ENCODE assay signal across 20 cellular contexts in genomic region chr3:190546881-190547510, GRCh38.
"Had no signal": no experiment of that assay in that cellular context is flagged by ENCODE, and none has a peak within 500 bp of the region (broad histone marks: within the 10 kb centered on the region; RNA-seq: fewer than 3 reads in every experiment).

No MANE protein-coding gene starts in this region.

- ATAC-seq: left cardiac atrium; natural killer cell treated with Interleukin-12 subunit alpha and Interleukin-12 subunit beta and Interleukin-15 and Interleukin-18, amount 100 ng/mL, for 72 hours; stimulated activated naive CD8-positive, alpha-beta T cell treated with anti-CD3 and anti-CD28 coated beads, Interleukin-15, Interleukin-2, amounts not matched to agents 100 U/mL and 50 U/mL, for 24 hours had no signal

- H3K9me3 ChIP-seq: esophagus muscularis mucosa, tibial artery had no signal

- FAIRE-seq: bronchial epithelial cell, islet of Langerhans, TTC549 had no signal

- H3K4me3 ChIP-seq: esophagus muscularis mucosa, tibial artery, uterus had no signal

- DNase-seq: activated CD4-positive, alpha-beta T cell treated with anti-CD3 and anti-CD28 coated beads, Interleukin-2, amount 50 U/mL, for 1 hour; activated CD4-positive, CD25-positive, alpha-beta regulatory T cell treated with anti-CD3 and anti-CD28 coated beads, Interleukin-2, amount 50 U/mL, for 72 hours; activated CD8-positive, alpha-beta memory T cell treated with anti-CD3 and anti-CD28 coated beads, Interleukin-2, amount 50 U/mL, for 48 hours; activated effector memory CD4-positive, alpha-beta T cell treated with Interleukin-2 at 50 U/mL for 16 hours; activated naive CD4-positive, alpha-beta T cell treated with anti-CD3 and anti-CD28 coated beads, Interleukin-2, amount 50 U/mL, for 16 hours; activated T-cell treated with anti-CD3 and anti-CD28 coated beads, Interleukin-2, amount 50 U/mL, for 48 hours; effector CD8-positive, alpha-beta T cell; hippocampal formation; left cardiac atrium; stimulated activated CD4-positive, alpha-beta T cell treated with anti-CD3 and anti-CD28 coated beads, Interleukin-2, amount 100 ng/mL, for 24 hours; stimulated activated naive CD8-positive, alpha-beta T cell treated with anti-CD3 and anti-CD28 coated beads, Interleukin-15, Interleukin-2, amounts not matched to agents 100 U/mL and 50 U/mL, for 24 hours; tibial artery; uterus had no signal

- H3K4me1 ChIP-seq: esophagus muscularis mucosa, tibial artery, uterus had no signal

- H3K27ac ChIP-seq: esophagus muscularis mucosa, tibial artery, uterus had no signal

- H3K27me3 Mint-ChIP-seq: dendritic cell treated with granulocyte-macrophage colony-stimulating factor and Interleukin-4, amounts not matched to agents 40 ng/mL and 50 ng/mL, for 4 days; natural killer cell treated with Interleukin-12 subunit alpha and Interleukin-12 subunit beta and Interleukin-15 and Interleukin-18, amount 100 ng/mL, for 72 hours had no signal

- H3K27me3 ChIP-seq: esophagus muscularis mucosa, tibial artery, uterus had no signal

- H3K9me3 Mint-ChIP-seq: dendritic cell treated with granulocyte-macrophage colony-stimulating factor and Interleukin-4, amounts not matched to agents 40 ng/mL and 50 ng/mL, for 4 days had no signal

- H3K4me3 Mint-ChIP-seq: dendritic cell treated with granulocyte-macrophage colony-stimulating factor and Interleukin-4, amounts not matched to agents 40 ng/mL and 50 ng/mL, for 4 days; mesothelial cell of epicardium; natural killer cell treated with Interleukin-12 subunit alpha and Interleukin-12 subunit beta and Interleukin-15 and Interleukin-18, amount 100 ng/mL, for 72 hours had no signal

- H3K36me3 ChIP-seq: esophagus muscularis mucosa, tibial artery, uterus had no signal

- H3K27ac Mint-ChIP-seq: dendritic cell treated with granulocyte-macrophage colony-stimulating factor and Interleukin-4, amounts not matched to agents 40 ng/mL and 50 ng/mL, for 4 days; mesothelial cell of epicardium; natural killer cell treated with Interleukin-12 subunit alpha and Interleukin-12 subunit beta and Interleukin-15 and Interleukin-18, amount 100 ng/mL, for 72 hours had no signal

- H3K4me1 Mint-ChIP-seq: mesothelial cell of epicardium had no signal
